ENCODE assay signal across 1 cellular context in the genomic region with DNA sequence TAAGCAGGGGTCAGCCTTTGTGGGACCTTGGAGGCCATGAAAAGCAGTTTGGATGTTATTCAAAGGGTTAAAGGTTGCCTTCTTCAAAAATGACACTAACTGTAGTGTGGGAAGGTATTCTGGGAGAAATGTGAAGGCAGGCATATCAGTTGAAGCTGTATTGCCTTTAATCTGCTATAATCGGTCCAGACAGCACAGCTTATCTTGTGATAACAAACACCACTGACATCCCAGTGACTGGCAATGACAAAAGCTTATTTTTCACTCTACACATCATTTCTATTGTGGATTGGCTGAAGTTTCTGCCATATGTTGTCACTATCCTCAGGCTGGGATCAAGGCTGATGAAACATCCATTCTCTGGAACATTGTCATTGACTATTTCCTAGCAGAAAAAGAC.
TF ChIP-seq lines count a peak whose summit lies in the region.

No MANE protein-coding gene starts in this region.

TF ChIP-seq in SK-N-SH treated with all-trans-retinoic acid at 6 μM for 48 hours, 23 proteins besides CTCF, POLR2A, EP300 and RAD21 (continued from another document):
- no peak for TF ChIP-seq CSRNP3 (CRISPR knock-in tag; IDR thresholded peaks at IDR 0.05)
- TF ChIP-seq ARNTL (CRISPR knock-in tag; IDR thresholded peaks at IDR 0.05; ENCODE audit: borderline replicate concordance, low read depth), result no peak
- TF ChIP-seq PPARA (CRISPR knock-in tag; IDR thresholded peaks at IDR 0.05; ENCODE audit: borderline replicate concordance), result no peak
- TF ChIP-seq ISL1 (CRISPR knock-in tag; IDR thresholded peaks at IDR 0.05), result no peak
- TF ChIP-seq, protein P1, sequence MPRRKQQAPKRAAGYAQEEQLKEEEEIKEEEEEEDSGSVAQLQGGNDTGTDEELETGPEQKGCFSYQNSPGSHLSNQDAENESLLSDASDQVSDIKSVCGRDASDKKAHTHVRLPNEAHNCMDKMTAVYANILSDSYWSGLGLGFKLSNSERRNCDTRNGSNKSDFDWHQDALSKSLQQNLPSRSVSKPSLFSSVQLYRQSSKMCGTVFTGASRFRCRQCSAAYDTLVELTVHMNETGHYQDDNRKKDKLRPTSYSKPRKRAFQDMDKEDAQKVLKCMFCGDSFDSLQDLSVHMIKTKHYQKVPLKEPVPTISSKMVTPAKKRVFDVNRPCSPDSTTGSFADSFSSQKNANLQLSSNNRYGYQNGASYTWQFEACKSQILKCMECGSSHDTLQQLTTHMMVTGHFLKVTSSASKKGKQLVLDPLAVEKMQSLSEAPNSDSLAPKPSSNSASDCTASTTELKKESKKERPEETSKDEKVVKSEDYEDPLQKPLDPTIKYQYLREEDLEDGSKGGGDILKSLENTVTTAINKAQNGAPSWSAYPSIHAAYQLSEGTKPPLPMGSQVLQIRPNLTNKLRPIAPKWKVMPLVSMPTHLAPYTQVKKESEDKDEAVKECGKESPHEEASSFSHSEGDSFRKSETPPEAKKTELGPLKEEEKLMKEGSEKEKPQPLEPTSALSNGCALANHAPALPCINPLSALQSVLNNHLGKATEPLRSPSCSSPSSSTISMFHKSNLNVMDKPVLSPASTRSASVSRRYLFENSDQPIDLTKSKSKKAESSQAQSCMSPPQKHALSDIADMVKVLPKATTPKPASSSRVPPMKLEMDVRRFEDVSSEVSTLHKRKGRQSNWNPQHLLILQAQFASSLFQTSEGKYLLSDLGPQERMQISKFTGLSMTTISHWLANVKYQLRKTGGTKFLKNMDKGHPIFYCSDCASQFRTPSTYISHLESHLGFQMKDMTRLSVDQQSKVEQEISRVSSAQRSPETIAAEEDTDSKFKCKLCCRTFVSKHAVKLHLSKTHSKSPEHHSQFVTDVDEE (CRISPR knock-in tag; IDR thresholded peaks at IDR 0.05), result no peak
- no peak for TF ChIP-seq ESRRG (CRISPR knock-in tag; IDR thresholded peaks at IDR 0.05)
- no peak for TF ChIP-seq TCF4 (CRISPR knock-in tag; IDR thresholded peaks at IDR 0.05; ENCODE audit: borderline replicate concordance)
- no peak for TF ChIP-seq BACH2 (CRISPR knock-in tag; IDR thresholded peaks at IDR 0.05; ENCODE audit: borderline replicate concordance)
- no peak for TF ChIP-seq SNAI2 (CRISPR knock-in tag; IDR thresholded peaks at IDR 0.05)
- no peak for TF ChIP-seq ZNF565 (CRISPR knock-in tag; conservative IDR thresholded peaks at IDR 0.05; ENCODE audit: low read depth)
